16 cellular contexts compared by ENCODE assay signal in genomic region chr11:130439876-130440275, GRCh38. TPM values are rescaled to one million over a fixed set of nuclear protein-coding genes. Genes with fewer than 3 reads are reported as not detected.
DNase-seq lines count a peak whose midpoint lies in the region; ATAC-seq, FAIRE-seq and TF ChIP-seq lines count a peak whose summit lies in the region.
"Had no signal": no experiment of that assay in that cellular context is flagged by ENCODE, and none has a peak within 500 bp of the region (broad histone marks: within the 10 kb centered on the region; RNA-seq: fewer than 3 reads in every experiment).

No MANE protein-coding gene starts in this region.

- DNase-seq in activated CD8-positive, alpha-beta T cell treated with anti-CD3 and anti-CD28 coated beads, Interleukin-2, amount 10 ng/mL, durations not matched to agents 7 days and 5 days = no peak
- DNase-seq in activated CD8-positive, alpha-beta T cell treated with anti-CD3 and anti-CD28 coated beads for 36 hours = no peak
- DNase-seq in astrocyte (ENCODE audit: low read depth) = peak; percentile 74
- DNase-seq in effector CD8-positive, alpha-beta T cell (lab: John Stamatoyannopoulos, UW) = no peak
- no peak for DNase-seq in putamen (ENCODE audit: low spot score)
- no peak for DNase-seq in activated CD4-positive, alpha-beta memory T cell treated with anti-CD3 and anti-CD28 coated beads, Interleukin-2, amount 10 ng/mL, durations not matched to agents 7 days and 5 days
- DNase-seq: C1 segment of cervical spinal cord; CD4-positive, alpha-beta T cell; DMS153; GDM1; H7 had no signal

- H3K27ac Mint-ChIP-seq in activated CD8-positive, alpha-beta T cell treated with anti-CD3 and anti-CD28 coated beads, Interleukin-2, amount 10 ng/mL, durations not matched to agents 7 days and 5 days = peak overlapping the region; percentile 84
- no peak overlapping the region for H3K27ac Mint-ChIP-seq in activated CD8-positive, alpha-beta T cell treated with anti-CD3 and anti-CD28 coated beads for 36 hours
- H3K27ac Mint-ChIP-seq in astrocyte (ENCODE audit: unreplicated experiment) (peak overlapping the region; percentile 22), nephron (peak overlapping the region in 2 of 3 experiments; percentile 97)
- H3K27ac Mint-ChIP-seq in activated CD4-positive, alpha-beta memory T cell treated with anti-CD3 and anti-CD28 coated beads, Interleukin-2, amount 10 ng/mL, durations not matched to agents 7 days and 5 days = no peak overlapping the region
- H3K27ac Mint-ChIP-seq: CD4-positive, alpha-beta T cell had no signal

- no peak overlapping the region for H3K4me2 ChIP-seq in astrocyte (ENCODE audit: low read length)

- H3K79me2 ChIP-seq in astrocyte (ENCODE audit: insufficient read depth, low read length) = no peaks in the 10 kb centered on the region

- no peak for ATAC-seq in activated CD8-positive, alpha-beta T cell treated with anti-CD3 and anti-CD28 coated beads, Interleukin-2, amount 10 ng/mL, durations not matched to agents 7 days and 5 days
- no peak for ATAC-seq in activated CD8-positive, alpha-beta T cell treated with anti-CD3 and anti-CD28 coated beads for 36 hours

- POLR2A ChIA-PET in activated CD8-positive, alpha-beta T cell treated with anti-CD3 and anti-CD28 coated beads, Interleukin-2, amount 10 ng/mL, durations not matched to agents 7 days and 5 days (lab: Charles Lee) = no interaction called here
- POLR2A ChIA-PET in activated CD8-positive, alpha-beta T cell treated with anti-CD3 and anti-CD28 coated beads for 36 hours (lab: Charles Lee) = no interaction called here
- POLR2A ChIA-PET in activated CD4-positive, alpha-beta memory T cell treated with anti-CD3 and anti-CD28 coated beads, Interleukin-2, amount 10 ng/mL, durations not matched to agents 7 days and 5 days (lab: Charles Lee) = no interaction called here

- TF ChIP-seq CTCF in activated CD8-positive, alpha-beta T cell treated with anti-CD3 and anti-CD28 coated beads for 36 hours (IDR thresholded peaks at IDR 0.05) = no peak
- no peak for TF ChIP-seq CTCF in astrocyte (IDR thresholded peaks at IDR 0.05; ENCODE audit: insufficient read depth, low read depth, low read length)
- no peak for TF ChIP-seq CTCF in nephron (IDR thresholded peaks at IDR 0.05; ENCODE audit: unreplicated experiment in 3 of 3)

- H3K4me1 Mint-ChIP-seq in activated CD8-positive, alpha-beta T cell treated with anti-CD3 and anti-CD28 coated beads, Interleukin-2, amount 10 ng/mL, durations not matched to agents 7 days and 5 days (ENCODE audit: low read depth) = peaks cover 44% of the 10 kb centered on the region
- H3K4me1 Mint-ChIP-seq in activated CD8-positive, alpha-beta T cell treated with anti-CD3 and anti-CD28 coated beads for 36 hours (ENCODE audit: low read depth) = peaks cover 10% of the 10 kb centered on the region
- peaks cover 18% of the 10 kb centered on the region for H3K4me1 Mint-ChIP-seq in astrocyte (ENCODE audit: low read depth, unreplicated experiment)
- peaks cover 84% of the 10 kb centered on the region for H3K4me1 Mint-ChIP-seq in nephron
- H3K4me1 Mint-ChIP-seq in activated CD4-positive, alpha-beta memory T cell treated with anti-CD3 and anti-CD28 coated beads, Interleukin-2, amount 10 ng/mL, durations not matched to agents 7 days and 5 days = peaks cover 30% of the 10 kb centered on the region

- H3K36me3 Mint-ChIP-seq in activated CD8-positive, alpha-beta T cell treated with anti-CD3 and anti-CD28 coated beads, Interleukin-2, amount 10 ng/mL, durations not matched to agents 7 days and 5 days (ENCODE audit: low read depth) = peaks cover 8% of the 10 kb centered on the region
- no peaks in the 10 kb centered on the region for H3K36me3 Mint-ChIP-seq in activated CD8-positive, alpha-beta T cell treated with anti-CD3 and anti-CD28 coated beads for 36 hours (ENCODE audit: low read depth)
- H3K36me3 Mint-ChIP-seq in astrocyte (ENCODE audit: low read depth, unreplicated experiment) = peaks cover 5% of the 10 kb centered on the region
- peaks cover 3% of the 10 kb centered on the region for H3K36me3 Mint-ChIP-seq in nephron (ENCODE audit: low read depth)
- no peaks in the 10 kb centered on the region for H3K36me3 Mint-ChIP-seq in activated CD4-positive, alpha-beta memory T cell treated with anti-CD3 and anti-CD28 coated beads, Interleukin-2, amount 10 ng/mL, durations not matched to agents 7 days and 5 days (ENCODE audit: low read depth)

- FAIRE-seq in astrocyte (lab: Jason Lieb, UNC) = no peak
- FAIRE-seq: D721Med had no signal

- H3K36me3 ChIP-seq in KOPT-K1 (ENCODE audit: insufficient read depth, low read length) = no peaks in the 10 kb centered on the region
- H3K36me3 ChIP-seq in astrocyte (ENCODE audit: insufficient read depth, low read length) = no peaks in the 10 kb centered on the region

- intact Hi-C loops in activated CD8-positive, alpha-beta T cell treated with anti-CD3 and anti-CD28 coated beads for 36 hours (cut with micrococcal nuclease) = no loop called here

- peaks cover 13% of the 10 kb centered on the region for H3K9me3 ChIP-seq in KOPT-K1 (ENCODE audit: insufficient read depth, low read length, poor library complexity, severe bottlenecking)
- H3K9me3 ChIP-seq in astrocyte (ENCODE audit: insufficient read depth, low read depth, low read length) = no peaks in the 10 kb centered on the region

- H3K27me3 Mint-ChIP-seq in activated CD8-positive, alpha-beta T cell treated with anti-CD3 and anti-CD28 coated beads, Interleukin-2, amount 10 ng/mL, durations not matched to agents 7 days and 5 days (ENCODE audit: low read depth) = peaks cover 5% of the 10 kb centered on the region
- peaks cover 2% of the 10 kb centered on the region for H3K27me3 Mint-ChIP-seq in activated CD8-positive, alpha-beta T cell treated with anti-CD3 and anti-CD28 coated beads for 36 hours
- peaks cover 18% of the 10 kb centered on the region for H3K27me3 Mint-ChIP-seq in astrocyte (ENCODE audit: low read depth, unreplicated experiment)
- H3K27me3 Mint-ChIP-seq in nephron (ENCODE audit: low read depth) = peaks cover 18% of the 10 kb centered on the region
- peaks cover 23% of the 10 kb centered on the region for H3K27me3 Mint-ChIP-seq in activated CD4-positive, alpha-beta memory T cell treated with anti-CD3 and anti-CD28 coated beads, Interleukin-2, amount 10 ng/mL, durations not matched to agents 7 days and 5 days
- H3K27me3 Mint-ChIP-seq: CD4-positive, alpha-beta T cell had no signal

- H4K20me1 ChIP-seq in astrocyte (ENCODE audit: insufficient read depth, low read length) = no peaks in the 10 kb centered on the region

- CTCF ChIA-PET in activated CD8-positive, alpha-beta T cell treated with anti-CD3 and anti-CD28 coated beads, Interleukin-2, amount 10 ng/mL, durations not matched to agents 7 days and 5 days (lab: Charles Lee) = interaction anchor here (1.2 to 12.0 kb wide), 2 partner anchors 8 to 421 kb away, joined by 4 to 252 read pairs; no protein-coding TSS in a partner anchor
- CTCF ChIA-PET in activated CD8-positive, alpha-beta T cell treated with anti-CD3 and anti-CD28 coated beads for 36 hours (lab: Charles Lee) = interaction anchor here (0.6 to 1.3 kb wide), 3 partner anchors 227 to 422 kb away, joined by 3 to 6 read pairs (median 3); no protein-coding TSS in a partner anchor
- CTCF ChIA-PET in activated CD4-positive, alpha-beta memory T cell treated with anti-CD3 and anti-CD28 coated beads, Interleukin-2, amount 10 ng/mL, durations not matched to agents 7 days and 5 days (lab: Charles Lee) = interaction anchor here (2.3 kb wide), 1 partner anchor 422 kb away, joined by 9 read pairs; no protein-coding TSS in a partner anchor

- H3K27ac ChIP-seq in KOPT-K1 (ENCODE audit: low read depth, low read length, poor library complexity, severe bottlenecking) (peak overlapping the region; percentile 50), astrocyte (ENCODE audit: low read depth, low read length) (no peak overlapping the region)
- H3K27ac ChIP-seq: 22Rv1 had no signal

- no peak overlapping the region for H3K9ac ChIP-seq in astrocyte (ENCODE audit: low read length)

- peaks cover 7% of the 10 kb centered on the region for H3K9me3 Mint-ChIP-seq in activated CD8-positive, alpha-beta T cell treated with anti-CD3 and anti-CD28 coated beads, Interleukin-2, amount 10 ng/mL, durations not matched to agents 7 days and 5 days (ENCODE audit: insufficient read depth)
- no peaks in the 10 kb centered on the region for H3K9me3 Mint-ChIP-seq in activated CD8-positive, alpha-beta T cell treated with anti-CD3 and anti-CD28 coated beads for 36 hours
- H3K9me3 Mint-ChIP-seq in astrocyte (ENCODE audit: unreplicated experiment) = peaks cover 15% of the 10 kb centered on the region
- peaks cover 5% of the 10 kb centered on the region for H3K9me3 Mint-ChIP-seq in nephron
- no peaks in the 10 kb centered on the region for H3K9me3 Mint-ChIP-seq in activated CD4-positive, alpha-beta memory T cell treated with anti-CD3 and anti-CD28 coated beads, Interleukin-2, amount 10 ng/mL, durations not matched to agents 7 days and 5 days
- H3K9me3 Mint-ChIP-seq: CD4-positive, alpha-beta T cell had no signal

- no peaks in the 10 kb centered on the region for H3K27me3 ChIP-seq in astrocyte (ENCODE audit: insufficient read depth, low read length)

- H3K4me3 ChIP-seq in astrocyte (ENCODE audit: insufficient read depth, low read depth, low read length) = no peak overlapping the region

- no peak overlapping the region for H2AFZ ChIP-seq in astrocyte (ENCODE audit: low read depth, low read length)

- H3K4me1 ChIP-seq in astrocyte (ENCODE audit: insufficient read depth, low read length) = peaks cover 13% of the 10 kb centered on the region

- H3K4me3 Mint-ChIP-seq in activated CD8-positive, alpha-beta T cell treated with anti-CD3 and anti-CD28 coated beads, Interleukin-2, amount 10 ng/mL, durations not matched to agents 7 days and 5 days = no peak overlapping the region
- H3K4me3 Mint-ChIP-seq in activated CD8-positive, alpha-beta T cell treated with anti-CD3 and anti-CD28 coated beads for 36 hours = no peak overlapping the region
- H3K4me3 Mint-ChIP-seq in astrocyte (ENCODE audit: unreplicated experiment) = no peak overlapping the region
- peak overlapping the region in 2 of 3 experiments; percentile 3 to 15 for H3K4me3 Mint-ChIP-seq in nephron
- no peak overlapping the region for H3K4me3 Mint-ChIP-seq in activated CD4-positive, alpha-beta memory T cell treated with anti-CD3 and anti-CD28 coated beads, Interleukin-2, amount 10 ng/mL, durations not matched to agents 7 days and 5 days
- H3K4me3 Mint-ChIP-seq: CD4-positive, alpha-beta T cell had no signal

RNA-seq across cellular contexts. Expression of gene ADAMTS15, which starts 8.6 kb away (rescaled TPM):
- total RNA-seq in activated CD8-positive, alpha-beta T cell treated with anti-CD3 and anti-CD28 coated beads, Interleukin-2, amount 10 ng/mL, durations not matched to agents 7 days and 5 days = under 1 TPM; 0.05 to 0.08 TPM
- not detected for total RNA-seq in activated CD8-positive, alpha-beta T cell treated with anti-CD3 and anti-CD28 coated beads for 36 hours
- total RNA-seq in astrocyte = 10.0 and 13.8 TPM in 2 replicates
- not detected for total RNA-seq in activated CD4-positive, alpha-beta memory T cell treated with anti-CD3 and anti-CD28 coated beads, Interleukin-2, amount 10 ng/mL, durations not matched to agents 7 days and 5 days

RNA-seq across cellular contexts. Expression of gene ADAMTS8, which starts 11.5 kb away (rescaled TPM):
- total RNA-seq in activated CD8-positive, alpha-beta T cell treated with anti-CD3 and anti-CD28 coated beads, Interleukin-2, amount 10 ng/mL, durations not matched to agents 7 days and 5 days = not detected
- total RNA-seq in activated CD8-positive, alpha-beta T cell treated with anti-CD3 and anti-CD28 coated beads for 36 hours = not detected
- 0.17 and 0.20 TPM in 2 replicates for total RNA-seq in astrocyte
- total RNA-seq in activated CD4-positive, alpha-beta memory T cell treated with anti-CD3 and anti-CD28 coated beads, Interleukin-2, amount 10 ng/mL, durations not matched to agents 7 days and 5 days = not detected
- total RNA-seq: A673; CD4-positive, alpha-beta T cell had no signal

Comparison
In these comparisons a context has a peak if more than half of its experiments do, and no peak if none do; other contexts are left out.
1. H3K27ac Mint-ChIP-seq: peak in activated CD8-positive, alpha-beta T cell treated with anti-CD3 and anti-CD28 coated beads, Interleukin-2, amount 10 ng/mL, durations not matched to agents 7 days and 5 days (single experiment), astrocyte (single experiment) and nephron (2 of 3); none in activated CD8-positive, alpha-beta T cell treated with anti-CD3 and anti-CD28 coated beads for 36 hours (single experiment) and activated CD4-positive, alpha-beta memory T cell treated with anti-CD3 and anti-CD28 coated beads, Interleukin-2, amount 10 ng/mL, durations not matched to agents 7 days and 5 days (single experiment).
2. H3K4me3 Mint-ChIP-seq: peak in nephron (2 of 3); none in activated CD8-positive, alpha-beta T cell treated with anti-CD3 and anti-CD28 coated beads, Interleukin-2, amount 10 ng/mL, durations not matched to agents 7 days and 5 days (single experiment), activated CD8-positive, alpha-beta T cell treated with anti-CD3 and anti-CD28 coated beads for 36 hours (single experiment), astrocyte (single experiment) and activated CD4-positive, alpha-beta memory T cell treated with anti-CD3 and anti-CD28 coated beads, Interleukin-2, amount 10 ng/mL, durations not matched to agents 7 days and 5 days (single experiment).
3. RNA of gene ADAMTS15, which starts 8.6 kb away (total RNA-seq): 10.0 to 13.8 TPM in astrocyte; 0.05 to 0.08 TPM in activated CD8-positive, alpha-beta T cell treated with anti-CD3 and anti-CD28 coated beads, Interleukin-2, amount 10 ng/mL, durations not matched to agents 7 days and 5 days, not detected in activated CD8-positive, alpha-beta T cell treated with anti-CD3 and anti-CD28 coated beads for 36 hours and not detected in activated CD4-positive, alpha-beta memory T cell treated with anti-CD3 and anti-CD28 coated beads, Interleukin-2, amount 10 ng/mL, durations not matched to agents 7 days and 5 days; every median in the first group is over 10 times any median in the second.